Comparison of ENCODE assay signal across 13 cellular contexts in genomic region chr14:68471029-68471963, GRCh38.
A peak's percentile ranks its signal among the peaks of the same experiment; 100 is the strongest.
DNase-seq lines count a peak whose midpoint lies in the region; ATAC-seq and TF ChIP-seq lines count a peak whose summit lies in the region.
"Had no signal": no experiment of that assay in that cellular context is flagged by ENCODE, and none has a peak within 500 bp of the region (broad histone marks: within the 10 kb centered on the region; RNA-seq: fewer than 3 reads in every experiment).

No MANE protein-coding gene starts in this region.

- peak overlapping the region; percentile 93 for H3K27ac ChIP-seq in HUES48 (ENCODE audit: low read depth, low read length)

- intact Hi-C loops in dendritic cell treated with granulocyte-macrophage colony-stimulating factor and Interleukin-4, amounts not matched to agents 40 ng/mL and 50 ng/mL, for 4 days (cut with micrococcal nuclease): loop anchor here (10.0 kb wide), 1 partner anchor 314 kb away; no protein-coding TSS in a partner anchor

- no peaks in the 10 kb centered on the region for H3K27me3 Mint-ChIP-seq in dendritic cell treated with granulocyte-macrophage colony-stimulating factor and Interleukin-4, amounts not matched to agents 40 ng/mL and 50 ng/mL, for 4 days
- no peaks in the 10 kb centered on the region for H3K27me3 Mint-ChIP-seq in progenitor cell of endocrine pancreas

- no peaks in the 10 kb centered on the region for H3K36me3 Mint-ChIP-seq in dendritic cell treated with granulocyte-macrophage colony-stimulating factor and Interleukin-4, amounts not matched to agents 40 ng/mL and 50 ng/mL, for 4 days (ENCODE audit: low read depth)
- no peaks in the 10 kb centered on the region for H3K36me3 Mint-ChIP-seq in progenitor cell of endocrine pancreas (ENCODE audit: insufficient read depth)

- ATAC-seq in GM18868 (IDR thresholded peaks at IDR 0.05; ENCODE audit: unreplicated experiment) (peak; percentile 55), HG03521 (IDR thresholded peaks at IDR 0.05; ENCODE audit: unreplicated experiment) (no peak), HG02840 (IDR thresholded peaks at IDR 0.05; ENCODE audit: low FRiP score, unreplicated experiment) (no peak)
- ATAC-seq: left lobe of liver; stimulated activated naive CD8-positive, alpha-beta T cell treated with anti-CD3 and anti-CD28 coated beads, Interleukin-15, Interleukin-2, amounts not matched to agents 100 U/mL and 50 U/mL, for 24 hours had no signal

- no peaks in the 10 kb centered on the region for H3K9me3 Mint-ChIP-seq in dendritic cell treated with granulocyte-macrophage colony-stimulating factor and Interleukin-4, amounts not matched to agents 40 ng/mL and 50 ng/mL, for 4 days
- no peaks in the 10 kb centered on the region for H3K9me3 Mint-ChIP-seq in progenitor cell of endocrine pancreas (ENCODE audit: low read depth)

- peaks cover 55% of the 10 kb centered on the region for H3K4me1 ChIP-seq in HUES48 (ENCODE audit: control insufficient read depth, insufficient read depth, low read length)

- H3K27me3 ChIP-seq in HUES48 (ENCODE audit: control insufficient read depth, insufficient read depth, low read length): no peaks in the 10 kb centered on the region

- H3K27ac Mint-ChIP-seq in dendritic cell treated with granulocyte-macrophage colony-stimulating factor and Interleukin-4, amounts not matched to agents 40 ng/mL and 50 ng/mL, for 4 days: peak overlapping the region; percentile 70
- peak overlapping the region; percentile 44 for H3K27ac Mint-ChIP-seq in progenitor cell of endocrine pancreas

- DNase-seq in progenitor cell of endocrine pancreas (ENCODE audit: low spot score, unreplicated experiment): no peak
- no peak for DNase-seq in OCI-M1 (lab: John Stamatoyannopoulos, UW)
- no peak for DNase-seq in DMS 273 treated with DMSO at 0.1 percent for 48 hours (lab: John Stamatoyannopoulos, UW)
- DNase-seq: activated CD4-positive, alpha-beta T cell treated with anti-CD3 and anti-CD28 coated beads, Interleukin-2, amount 50 U/mL, for 4 hours; MM.1S; small intestine; stimulated activated naive CD8-positive, alpha-beta T cell treated with anti-CD3 and anti-CD28 coated beads, Interleukin-15, Interleukin-2, amounts not matched to agents 100 U/mL and 50 U/mL, for 24 hours had no signal

- no peak overlapping the region for H3K4me3 ChIP-seq in HUES48 (ENCODE audit: low read depth, low read length)

- H3K4me3 Mint-ChIP-seq in dendritic cell treated with granulocyte-macrophage colony-stimulating factor and Interleukin-4, amounts not matched to agents 40 ng/mL and 50 ng/mL, for 4 days: no peak overlapping the region
- H3K4me3 Mint-ChIP-seq in progenitor cell of endocrine pancreas (ENCODE audit: low read depth): no peak overlapping the region

- peak overlapping the region; percentile 28; the same call in 1 of the 2 replicates for H3K9ac ChIP-seq in HUES48 (ENCODE audit: low read depth, low read length)

- H3K4me1 Mint-ChIP-seq in dendritic cell treated with granulocyte-macrophage colony-stimulating factor and Interleukin-4, amounts not matched to agents 40 ng/mL and 50 ng/mL, for 4 days (ENCODE audit: low read depth): peaks cover 70% of the 10 kb centered on the region
- H3K4me1 Mint-ChIP-seq in progenitor cell of endocrine pancreas (ENCODE audit: low read depth): peaks cover 76% of the 10 kb centered on the region

- TF ChIP-seq CTCF in progenitor cell of endocrine pancreas (IDR thresholded peaks at IDR 0.05; ENCODE audit: unreplicated experiment): no peak

- no peaks in the 10 kb centered on the region for H3K9me3 ChIP-seq in HUES48 (ENCODE audit: control insufficient read depth, insufficient read depth, low read length)

- H3K36me3 ChIP-seq in HUES48 (ENCODE audit: control insufficient read depth, insufficient read depth, low read length): no peaks in the 10 kb centered on the region
